In the genomic region with DNA sequence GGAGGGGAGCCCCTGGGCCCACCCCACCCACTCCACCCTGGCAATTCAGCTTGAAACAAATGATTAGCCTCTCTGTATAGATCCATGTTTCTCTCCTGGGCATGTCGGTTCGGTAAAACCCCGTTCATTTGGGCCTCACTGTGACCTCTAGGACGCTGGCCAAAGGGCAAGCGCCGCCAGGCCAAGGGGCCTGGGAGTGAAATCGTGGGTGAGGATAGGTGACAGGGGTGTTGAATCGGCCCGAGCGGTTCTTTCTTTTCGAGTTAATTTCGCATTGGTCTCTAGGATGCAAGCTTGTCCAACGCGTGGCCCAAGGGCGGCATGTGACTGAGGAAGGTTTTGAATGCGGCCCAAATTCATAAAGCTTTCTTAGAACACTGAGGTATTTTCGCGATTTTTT, we compare ENCODE assay signal across 10 cellular contexts. TPM values are rescaled to one million over a fixed set of nuclear protein-coding genes. Genes with fewer than 3 reads are reported as not detected.
A peak's percentile ranks its signal among the peaks of the same experiment; 100 is the strongest.
DNase-seq lines count a peak whose midpoint lies in the region; ATAC-seq and FAIRE-seq lines count a peak whose summit lies in the region.
"Had no signal": no experiment of that assay in that cellular context is flagged by ENCODE, and none has a peak within 500 bp of the region (broad histone marks: within the 10 kb centered on the region; RNA-seq: fewer than 3 reads in every experiment).

No MANE protein-coding gene starts in this region.

- no peaks in the 10 kb centered on the region for H3K36me3 ChIP-seq in iPS-20b (ENCODE audit: insufficient read depth, low read depth, low read length)
- H3K36me3 ChIP-seq: pancreas had no signal

- peaks cover under 1% of the 10 kb centered on the region; the same call in 1 of the 2 replicates for H3K4me1 ChIP-seq in iPS-20b (ENCODE audit: insufficient read depth, low read length)

- FAIRE-seq in GM19239 (lab: Jason Lieb, UNC): no peak
- FAIRE-seq: G401.6, pancreas had no signal

- no peaks in the 10 kb centered on the region for H3K27me3 Mint-ChIP-seq in activated CD4-positive, alpha-beta T cell treated with anti-CD3 and anti-CD28 coated beads, Interleukin-2, amount 10 ng/mL, durations not matched to agents 7 days and 5 days
- peaks cover 11% of the 10 kb centered on the region for H3K27me3 Mint-ChIP-seq in activated CD4-positive, alpha-beta memory T cell treated with anti-CD3 and anti-CD28 coated beads, Interleukin-2, amount 10 ng/mL, durations not matched to agents 7 days and 5 days
- peaks cover 7% of the 10 kb centered on the region for H3K27me3 Mint-ChIP-seq in stimulated activated naive CD8-positive, alpha-beta T cell treated with anti-CD3 and anti-CD28 coated beads, Interleukin-15, amount 100 ng/mL, for 72 hours

- H3K27ac Mint-ChIP-seq in activated CD4-positive, alpha-beta T cell treated with anti-CD3 and anti-CD28 coated beads, Interleukin-2, amount 10 ng/mL, durations not matched to agents 7 days and 5 days: peak overlapping the region; percentile 85
- H3K27ac Mint-ChIP-seq in activated CD4-positive, alpha-beta memory T cell treated with anti-CD3 and anti-CD28 coated beads, Interleukin-2, amount 10 ng/mL, durations not matched to agents 7 days and 5 days: peak overlapping the region; percentile 80
- peak overlapping the region; percentile 92 to 94 for H3K27ac Mint-ChIP-seq in stimulated activated naive CD8-positive, alpha-beta T cell treated with anti-CD3 and anti-CD28 coated beads, Interleukin-15, amount 100 ng/mL, for 72 hours

- no peak overlapping the region for H3K27ac ChIP-seq in iPS-20b (ENCODE audit: low read length)

- H3K9ac ChIP-seq in iPS-20b (ENCODE audit: low read depth, low read length): 0 out of 2 replicates have a peak overlapping the region, but pooled peaks have one; percentile 29

- peaks cover 90% of the 10 kb centered on the region for H3K4me1 Mint-ChIP-seq in activated CD4-positive, alpha-beta T cell treated with anti-CD3 and anti-CD28 coated beads, Interleukin-2, amount 10 ng/mL, durations not matched to agents 7 days and 5 days
- H3K4me1 Mint-ChIP-seq in activated CD4-positive, alpha-beta memory T cell treated with anti-CD3 and anti-CD28 coated beads, Interleukin-2, amount 10 ng/mL, durations not matched to agents 7 days and 5 days: peaks cover 93% of the 10 kb centered on the region
- H3K4me1 Mint-ChIP-seq in stimulated activated naive CD8-positive, alpha-beta T cell treated with anti-CD3 and anti-CD28 coated beads, Interleukin-15, amount 100 ng/mL, for 72 hours: peaks cover 90% of the 10 kb centered on the region

- H3K27me3 ChIP-seq in iPS-20b (ENCODE audit: insufficient read depth, low read length): peaks cover 68% of the 10 kb centered on the region
- H3K27me3 ChIP-seq: pancreas had no signal

- no peak for ATAC-seq in stimulated activated naive CD8-positive, alpha-beta T cell treated with anti-CD3 and anti-CD28 coated beads, Interleukin-15, amount 100 ng/mL, for 72 hours
- ATAC-seq in esophagus mucosa: no peak
- no peak for ATAC-seq in HG02884 (IDR thresholded peaks at IDR 0.05; ENCODE audit: unreplicated experiment)

- peak overlapping the region; percentile 66 for H3K4me3 Mint-ChIP-seq in activated CD4-positive, alpha-beta T cell treated with anti-CD3 and anti-CD28 coated beads, Interleukin-2, amount 10 ng/mL, durations not matched to agents 7 days and 5 days
- H3K4me3 Mint-ChIP-seq in activated CD4-positive, alpha-beta memory T cell treated with anti-CD3 and anti-CD28 coated beads, Interleukin-2, amount 10 ng/mL, durations not matched to agents 7 days and 5 days: peak overlapping the region; percentile 65
- peak overlapping the region; percentile 72 to 86 for H3K4me3 Mint-ChIP-seq in stimulated activated naive CD8-positive, alpha-beta T cell treated with anti-CD3 and anti-CD28 coated beads, Interleukin-15, amount 100 ng/mL, for 72 hours

- H3K36me3 Mint-ChIP-seq in activated CD4-positive, alpha-beta T cell treated with anti-CD3 and anti-CD28 coated beads, Interleukin-2, amount 10 ng/mL, durations not matched to agents 7 days and 5 days (ENCODE audit: low read depth): no peaks in the 10 kb centered on the region
- H3K36me3 Mint-ChIP-seq in activated CD4-positive, alpha-beta memory T cell treated with anti-CD3 and anti-CD28 coated beads, Interleukin-2, amount 10 ng/mL, durations not matched to agents 7 days and 5 days (ENCODE audit: low read depth): no peaks in the 10 kb centered on the region

- CTCF ChIA-PET in activated CD4-positive, alpha-beta T cell treated with anti-CD3 and anti-CD28 coated beads, Interleukin-2, amount 10 ng/mL, durations not matched to agents 7 days and 5 days (lab: Charles Lee): interaction anchor here (0.8 to 2.8 kb wide), 13 partner anchors 9 to 120 kb away, joined by 3 to 13 read pairs (median 5); no protein-coding TSS in a partner anchor
- CTCF ChIA-PET in activated CD4-positive, alpha-beta memory T cell treated with anti-CD3 and anti-CD28 coated beads, Interleukin-2, amount 10 ng/mL, durations not matched to agents 7 days and 5 days (lab: Charles Lee): interaction anchor here (1.0 to 2.4 kb wide), 4 partner anchors 11 to 119 kb away, joined by 3 to 31 read pairs (median 5); a partner anchor contains a TSS

- no peak for DNase-seq in activated CD4-positive, alpha-beta T cell treated with anti-CD3 and anti-CD28 coated beads, Interleukin-2, amount 10 ng/mL, durations not matched to agents 7 days and 5 days
- no peak for DNase-seq in activated CD4-positive, alpha-beta T cell treated with anti-CD3 and anti-CD28 coated beads, Interleukin-2, amount 50 U/mL, for 1 hour
- DNase-seq in activated CD4-positive, alpha-beta memory T cell treated with anti-CD3 and anti-CD28 coated beads, Interleukin-2, amount 10 ng/mL, durations not matched to agents 7 days and 5 days: no peak
- DNase-seq in stimulated activated naive CD8-positive, alpha-beta T cell treated with anti-CD3 and anti-CD28 coated beads, Interleukin-15, amount 100 ng/mL, for 72 hours: no peak
- DNase-seq in GM19239 (ENCODE audit: insufficient read length, low spot score): no peak
- DNase-seq: pancreas had no signal

- H3K9me3 ChIP-seq in iPS-20b (ENCODE audit: insufficient read depth, low read depth, low read length): no peaks in the 10 kb centered on the region
- H3K9me3 ChIP-seq: pancreas had no signal

- no peak overlapping the region for H3K4me3 ChIP-seq in iPS-20b (ENCODE audit: low read length)

- H3K9me3 Mint-ChIP-seq in activated CD4-positive, alpha-beta T cell treated with anti-CD3 and anti-CD28 coated beads, Interleukin-2, amount 10 ng/mL, durations not matched to agents 7 days and 5 days: no peaks in the 10 kb centered on the region
- H3K9me3 Mint-ChIP-seq in activated CD4-positive, alpha-beta memory T cell treated with anti-CD3 and anti-CD28 coated beads, Interleukin-2, amount 10 ng/mL, durations not matched to agents 7 days and 5 days: no peaks in the 10 kb centered on the region
- H3K9me3 Mint-ChIP-seq in stimulated activated naive CD8-positive, alpha-beta T cell treated with anti-CD3 and anti-CD28 coated beads, Interleukin-15, amount 100 ng/mL, for 72 hours: no peaks in the 10 kb centered on the region

- POLR2A ChIA-PET in activated CD4-positive, alpha-beta T cell treated with anti-CD3 and anti-CD28 coated beads, Interleukin-2, amount 10 ng/mL, durations not matched to agents 7 days and 5 days (lab: Charles Lee): interaction anchor here (3.7 kb wide), 1 partner anchor 11 kb away, joined by 25 read pairs; a partner anchor contains a TSS
- POLR2A ChIA-PET in activated CD4-positive, alpha-beta memory T cell treated with anti-CD3 and anti-CD28 coated beads, Interleukin-2, amount 10 ng/mL, durations not matched to agents 7 days and 5 days (lab: Charles Lee): interaction anchor here (0.7 to 9.8 kb wide), 9 partner anchors 12 to 318 kb away, joined by 3 to 221 read pairs (median 3); a partner anchor contains a TSS

RNA-seq across cellular contexts. Expression of a gene that starts 9.9 kb away (rescaled TPM):
- 10 to 100 TPM; 47.2 to 50.5 TPM for total RNA-seq in activated CD4-positive, alpha-beta T cell treated with anti-CD3 and anti-CD28 coated beads, Interleukin-2, amount 10 ng/mL, durations not matched to agents 7 days and 5 days
- total RNA-seq in activated CD4-positive, alpha-beta memory T cell treated with anti-CD3 and anti-CD28 coated beads, Interleukin-2, amount 10 ng/mL, durations not matched to agents 7 days and 5 days: 10 to 100 TPM; 80.0 to 86.8 TPM
- 3.0 TPM for total RNA-seq in esophagus mucosa

RNA-seq across cellular contexts. Expression of a gene that starts 21.5 kb away (rescaled TPM):
- under 1 TPM; 0.22 to 0.27 TPM for total RNA-seq in activated CD4-positive, alpha-beta T cell treated with anti-CD3 and anti-CD28 coated beads, Interleukin-2, amount 10 ng/mL, durations not matched to agents 7 days and 5 days
- 1 to 10 TPM in 1 of 2 experiments, under 1 TPM in 1; 0.78 to 1.0 TPM for total RNA-seq in activated CD4-positive, alpha-beta memory T cell treated with anti-CD3 and anti-CD28 coated beads, Interleukin-2, amount 10 ng/mL, durations not matched to agents 7 days and 5 days
- not detected for total RNA-seq in esophagus mucosa

Comparison
In these comparisons a context has a peak if more than half of its experiments do, and no peak if none do; other contexts are left out.
1. RNA of a gene that starts 9.9 kb away (total RNA-seq): 80.0 to 86.8 TPM in activated CD4-positive, alpha-beta memory T cell treated with anti-CD3 and anti-CD28 coated beads, Interleukin-2, amount 10 ng/mL, durations not matched to agents 7 days and 5 days and 47.2 to 50.5 TPM in activated CD4-positive, alpha-beta T cell treated with anti-CD3 and anti-CD28 coated beads, Interleukin-2, amount 10 ng/mL, durations not matched to agents 7 days and 5 days; 3.0 TPM in esophagus mucosa (single experiment); every median in the first group is over 10 times any median in the second.
2. Peak in every context shown above with its lines, with median percentiles within 50 percentile points of each other: H3K27ac Mint-ChIP-seq and H3K4me3 Mint-ChIP-seq.